Comparison of ENCODE assay signal across 1 cellular context in the genomic region with DNA sequence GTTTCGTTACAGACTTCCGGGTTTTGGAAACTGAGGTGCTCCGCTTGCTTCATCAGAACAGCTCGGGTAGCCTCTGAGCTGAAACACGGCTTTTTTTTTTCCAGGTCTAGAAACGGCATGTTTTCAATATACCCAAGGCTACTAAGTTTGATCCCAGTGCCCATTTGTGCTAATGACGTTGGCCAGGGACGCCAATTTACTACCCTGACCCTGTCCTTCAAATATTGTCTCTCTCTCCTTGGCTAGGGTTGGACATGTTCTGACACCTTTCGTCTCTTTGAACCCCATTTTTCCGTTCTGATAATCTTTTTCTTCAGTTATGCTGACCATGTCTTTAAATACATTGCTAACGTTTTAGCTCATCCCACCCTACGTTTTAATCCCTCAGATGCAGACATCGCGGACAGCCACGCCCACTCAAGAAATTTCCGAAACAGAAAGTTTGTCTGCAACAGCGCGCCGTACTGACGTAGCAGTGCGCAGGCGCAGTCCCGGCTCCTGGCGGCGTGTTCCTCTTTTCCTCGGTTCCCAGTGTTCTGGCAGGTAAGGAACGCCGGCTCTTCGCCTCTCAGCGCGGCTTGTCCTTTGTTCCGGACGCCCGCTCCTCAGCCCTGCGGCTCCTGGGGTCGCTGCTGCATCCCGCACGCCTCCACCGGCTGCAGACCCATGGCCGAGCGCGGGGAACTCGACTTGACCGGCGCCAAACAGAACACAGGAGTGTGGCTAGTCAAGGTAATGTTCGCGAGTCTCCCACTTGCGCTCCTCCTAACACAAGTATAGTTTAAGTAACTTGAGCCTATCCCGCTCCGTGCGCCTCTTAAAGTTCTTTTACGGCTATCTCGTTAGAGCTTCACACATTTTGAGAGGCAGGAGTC.
TF ChIP-seq lines count a peak whose summit lies in the region.

A gene with protein sequence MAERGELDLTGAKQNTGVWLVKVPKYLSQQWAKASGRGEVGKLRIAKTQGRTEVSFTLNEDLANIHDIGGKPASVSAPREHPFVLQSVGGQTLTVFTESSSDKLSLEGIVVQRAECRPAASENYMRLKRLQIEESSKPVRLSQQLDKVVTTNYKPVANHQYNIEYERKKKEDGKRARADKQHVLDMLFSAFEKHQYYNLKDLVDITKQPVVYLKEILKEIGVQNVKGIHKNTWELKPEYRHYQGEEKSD (plus strand): TSS at position 521 of the 875 bp plus-strand sequence. CDS start 146 bp downstream, at position 667.

TF ChIP-seq in K562, 482 proteins besides CTCF, POLR2A, EP300 and RAD21 (continued from another document and continues in another):
- TF ChIP-seq ZBTB11 (CRISPR knock-in tag; IDR thresholded peaks at IDR 0.05) (no peak), ILF3 (IDR thresholded peaks at IDR 0.05; ENCODE audit: borderline replicate concordance) (no peak), HMGN3 (IDR thresholded peaks at IDR 0.05; ENCODE audit: borderline replicate concordance, extremely low read depth, insufficient read length, low read depth, low read length) (no peak), ASH1L (IDR thresholded peaks at IDR 0.05; ENCODE audit: borderline replicate concordance, low read depth, partially characterized antibody) (no peak), ZNF589 (CRISPR knock-in tag; IDR thresholded peaks at IDR 0.05; ENCODE audit: low read depth) (no peak), ZKSCAN1 (IDR thresholded peaks at IDR 0.05; ENCODE audit: low read depth, low read length) (no peak), MIER1 (IDR thresholded peaks at IDR 0.05; ENCODE audit: low read depth) (no peak), ARID3B (CRISPR knock-in tag; IDR thresholded peaks at IDR 0.05; ENCODE audit: borderline replicate concordance) (no peak), RBM14 (IDR thresholded peaks at IDR 0.05; ENCODE audit: borderline replicate concordance, insufficient read depth, low read depth, low read length) (no peak), BRCA1 (IDR thresholded peaks at IDR 0.05) (no peak), BRCA1 (CRISPR knock-in tag; IDR thresholded peaks at IDR 0.05) (no peak), MTA2 (IDR thresholded peaks at IDR 0.05; ENCODE audit: low read depth) (no peak), TFAM (CRISPR knock-in tag; conservative IDR thresholded peaks at IDR 0.05) (no peak), ZEB2 (IDR thresholded peaks at IDR 0.05) (no peak), CC2D1A (IDR thresholded peaks at IDR 0.05) (no peak), SMARCC2 (IDR thresholded peaks at IDR 0.05; ENCODE audit: low read depth) (no peak), ZNF354B (CRISPR knock-in tag; IDR thresholded peaks at IDR 0.05) (no peak), ZNF561 (CRISPR knock-in tag; conservative IDR thresholded peaks at IDR 0.05) (no peak), MYC (IDR thresholded peaks at IDR 0.05; ENCODE audit: low read depth, low read length) (peak; percentile 75), MYC (CRISPR knock-in tag; IDR thresholded peaks at IDR 0.05; ENCODE audit: borderline replicate concordance, low read depth) (no peak), NR3C1 (CRISPR knock-in tag; IDR thresholded peaks at IDR 0.05) (no peak), SMAD3 (CRISPR knock-in tag; conservative IDR thresholded peaks at IDR 0.05) (no peak), TBP (optimal IDR thresholded peaks at IDR 0.05; ENCODE audit: low read depth, low read length) (peak; percentile 49), ZNF316 (IDR thresholded peaks at IDR 0.05) (peak; percentile 84), ZBTB7A (IDR thresholded peaks at IDR 0.05; ENCODE audit: borderline replicate concordance, control insufficient read depth, low read depth, low read length) (no peak), EZH2 (IDR thresholded peaks at IDR 0.05; ENCODE audit: borderline replicate concordance, low read depth, low read length) (no peak), ZNF57 (CRISPR knock-in tag; IDR thresholded peaks at IDR 0.05) (no peak), MEIS2 (IDR thresholded peaks at IDR 0.05; ENCODE audit: partially characterized antibody) (peak; percentile 24), MEF2D (tag; conservative IDR thresholded peaks at IDR 0.05; ENCODE audit: low read depth) (no peak), ZNF76 (CRISPR knock-in tag; IDR thresholded peaks at IDR 0.05; ENCODE audit: borderline replicate concordance) (no peak), C11orf30 (IDR thresholded peaks at IDR 0.05; ENCODE audit: low read depth) (peak; percentile 83), ZNF146 (CRISPR knock-in tag; IDR thresholded peaks at IDR 0.05; ENCODE audit: unreplicated experiment) (no peak), ZNF431 (CRISPR knock-in tag; IDR thresholded peaks at IDR 0.05) (no peak), TGIF2 (CRISPR knock-in tag; IDR thresholded peaks at IDR 0.05) (no peak), ZNF212 (CRISPR knock-in tag; IDR thresholded peaks at IDR 0.05) (no peak), HDAC3 (IDR thresholded peaks at IDR 0.05; ENCODE audit: borderline replicate concordance, partially characterized antibody) (peak; percentile 17), PTBP1 (IDR thresholded peaks at IDR 0.05; ENCODE audit: low read depth, low read length) (no peak), ETV5 (CRISPR knock-in tag; IDR thresholded peaks at IDR 0.05; ENCODE audit: low read depth) (no peak), MTF1 (CRISPR knock-in tag; IDR thresholded peaks at IDR 0.05; ENCODE audit: borderline replicate concordance) (no peak), ZNF707 (CRISPR knock-in tag; conservative IDR thresholded peaks at IDR 0.05) (no peak), HMG20B (CRISPR knock-in tag; IDR thresholded peaks at IDR 0.05) (no peak), BACH1 (tag; IDR thresholded peaks at IDR 0.05) (no peak), HDAC8 (tag; IDR thresholded peaks at IDR 0.05) (no peak), TCF7 (IDR thresholded peaks at IDR 0.05; ENCODE audit: borderline replicate concordance) (no peak), POLR2G (IDR thresholded peaks at IDR 0.05; ENCODE audit: low read depth, low read length) (peak; percentile 81), ZNF282 (CRISPR knock-in tag; IDR thresholded peaks at IDR 0.05) (no peak)
- TF ChIP-seq, protein P1, sequence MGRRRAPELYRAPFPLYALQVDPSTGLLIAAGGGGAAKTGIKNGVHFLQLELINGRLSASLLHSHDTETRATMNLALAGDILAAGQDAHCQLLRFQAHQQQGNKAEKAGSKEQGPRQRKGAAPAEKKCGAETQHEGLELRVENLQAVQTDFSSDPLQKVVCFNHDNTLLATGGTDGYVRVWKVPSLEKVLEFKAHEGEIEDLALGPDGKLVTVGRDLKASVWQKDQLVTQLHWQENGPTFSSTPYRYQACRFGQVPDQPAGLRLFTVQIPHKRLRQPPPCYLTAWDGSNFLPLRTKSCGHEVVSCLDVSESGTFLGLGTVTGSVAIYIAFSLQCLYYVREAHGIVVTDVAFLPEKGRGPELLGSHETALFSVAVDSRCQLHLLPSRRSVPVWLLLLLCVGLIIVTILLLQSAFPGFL (CRISPR knock-in tag; IDR thresholded peaks at IDR 0.05), result no peak
- TF ChIP-seq, protein P2, sequence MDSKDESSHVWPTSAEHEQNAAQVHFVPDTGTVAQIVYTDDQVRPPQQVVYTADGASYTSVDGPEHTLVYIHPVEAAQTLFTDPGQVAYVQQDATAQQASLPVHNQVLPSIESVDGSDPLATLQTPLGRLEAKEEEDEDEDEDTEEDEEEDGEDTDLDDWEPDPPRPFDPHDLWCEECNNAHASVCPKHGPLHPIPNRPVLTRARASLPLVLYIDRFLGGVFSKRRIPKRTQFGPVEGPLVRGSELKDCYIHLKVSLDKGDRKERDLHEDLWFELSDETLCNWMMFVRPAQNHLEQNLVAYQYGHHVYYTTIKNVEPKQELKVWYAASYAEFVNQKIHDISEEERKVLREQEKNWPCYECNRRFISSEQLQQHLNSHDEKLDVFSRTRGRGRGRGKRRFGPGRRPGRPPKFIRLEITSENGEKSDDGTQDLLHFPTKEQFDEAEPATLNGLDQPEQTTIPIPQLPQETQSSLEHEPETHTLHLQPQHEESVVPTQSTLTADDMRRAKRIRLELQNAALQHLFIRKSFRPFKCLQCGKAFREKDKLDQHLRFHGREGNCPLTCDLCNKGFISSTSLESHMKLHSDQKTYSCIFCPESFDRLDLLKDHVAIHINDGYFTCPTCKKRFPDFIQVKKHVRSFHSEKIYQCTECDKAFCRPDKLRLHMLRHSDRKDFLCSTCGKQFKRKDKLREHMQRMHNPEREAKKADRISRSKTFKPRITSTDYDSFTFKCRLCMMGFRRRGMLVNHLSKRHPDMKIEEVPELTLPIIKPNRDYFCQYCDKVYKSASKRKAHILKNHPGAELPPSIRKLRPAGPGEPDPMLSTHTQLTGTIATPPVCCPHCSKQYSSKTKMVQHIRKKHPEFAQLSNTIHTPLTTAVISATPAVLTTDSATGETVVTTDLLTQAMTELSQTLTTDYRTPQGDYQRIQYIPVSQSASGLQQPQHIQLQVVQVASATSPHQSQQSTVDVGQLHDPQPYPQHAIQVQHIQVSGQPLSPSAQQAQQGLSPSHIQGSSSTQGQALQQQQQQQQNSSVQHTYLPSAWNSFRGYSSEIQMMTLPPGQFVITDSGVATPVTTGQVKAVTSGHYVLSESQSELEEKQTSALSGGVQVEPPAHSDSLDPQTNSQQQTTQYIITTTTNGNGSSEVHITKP (IDR thresholded peaks at IDR 0.05; ENCODE audit: partially characterized antibody), result no peak
- TF ChIP-seq, protein P3, sequence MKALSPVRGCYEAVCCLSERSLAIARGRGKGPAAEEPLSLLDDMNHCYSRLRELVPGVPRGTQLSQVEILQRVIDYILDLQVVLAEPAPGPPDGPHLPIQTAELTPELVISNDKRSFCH (CRISPR knock-in tag; IDR thresholded peaks at IDR 0.05), result no peak
- TF ChIP-seq, protein P3 (tag; IDR thresholded peaks at IDR 0.05), result no peak
- TF ChIP-seq, protein P4, sequence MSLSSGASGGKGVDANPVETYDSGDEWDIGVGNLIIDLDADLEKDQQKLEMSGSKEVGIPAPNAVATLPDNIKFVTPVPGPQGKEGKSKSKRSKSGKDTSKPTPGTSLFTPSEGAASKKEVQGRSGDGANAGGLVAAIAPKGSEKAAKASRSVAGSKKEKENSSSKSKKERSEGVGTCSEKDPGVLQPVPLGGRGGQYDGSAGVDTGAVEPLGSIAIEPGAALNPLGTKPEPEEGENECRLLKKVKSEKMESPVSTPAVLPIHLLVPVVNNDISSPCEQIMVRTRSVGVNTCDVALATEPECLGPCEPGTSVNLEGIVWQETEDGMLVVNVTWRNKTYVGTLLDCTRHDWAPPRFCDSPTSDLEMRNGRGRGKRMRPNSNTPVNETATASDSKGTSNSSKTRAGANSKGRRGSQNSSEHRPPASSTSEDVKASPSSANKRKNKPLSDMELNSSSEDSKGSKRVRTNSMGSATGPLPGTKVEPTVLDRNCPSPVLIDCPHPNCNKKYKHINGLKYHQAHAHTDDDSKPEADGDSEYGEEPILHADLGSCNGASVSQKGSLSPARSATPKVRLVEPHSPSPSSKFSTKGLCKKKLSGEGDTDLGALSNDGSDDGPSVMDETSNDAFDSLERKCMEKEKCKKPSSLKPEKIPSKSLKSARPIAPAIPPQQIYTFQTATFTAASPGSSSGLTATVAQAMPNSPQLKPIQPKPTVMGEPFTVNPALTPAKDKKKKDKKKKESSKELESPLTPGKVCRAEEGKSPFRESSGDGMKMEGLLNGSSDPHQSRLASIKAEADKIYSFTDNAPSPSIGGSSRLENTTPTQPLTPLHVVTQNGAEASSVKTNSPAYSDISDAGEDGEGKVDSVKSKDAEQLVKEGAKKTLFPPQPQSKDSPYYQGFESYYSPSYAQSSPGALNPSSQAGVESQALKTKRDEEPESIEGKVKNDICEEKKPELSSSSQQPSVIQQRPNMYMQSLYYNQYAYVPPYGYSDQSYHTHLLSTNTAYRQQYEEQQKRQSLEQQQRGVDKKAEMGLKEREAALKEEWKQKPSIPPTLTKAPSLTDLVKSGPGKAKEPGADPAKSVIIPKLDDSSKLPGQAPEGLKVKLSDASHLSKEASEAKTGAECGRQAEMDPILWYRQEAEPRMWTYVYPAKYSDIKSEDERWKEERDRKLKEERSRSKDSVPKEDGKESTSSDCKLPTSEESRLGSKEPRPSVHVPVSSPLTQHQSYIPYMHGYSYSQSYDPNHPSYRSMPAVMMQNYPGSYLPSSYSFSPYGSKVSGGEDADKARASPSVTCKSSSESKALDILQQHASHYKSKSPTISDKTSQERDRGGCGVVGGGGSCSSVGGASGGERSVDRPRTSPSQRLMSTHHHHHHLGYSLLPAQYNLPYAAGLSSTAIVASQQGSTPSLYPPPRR (CRISPR knock-in tag; IDR thresholded peaks at IDR 0.05; ENCODE audit: borderline replicate concordance), result no peak
